In the genomic region with DNA sequence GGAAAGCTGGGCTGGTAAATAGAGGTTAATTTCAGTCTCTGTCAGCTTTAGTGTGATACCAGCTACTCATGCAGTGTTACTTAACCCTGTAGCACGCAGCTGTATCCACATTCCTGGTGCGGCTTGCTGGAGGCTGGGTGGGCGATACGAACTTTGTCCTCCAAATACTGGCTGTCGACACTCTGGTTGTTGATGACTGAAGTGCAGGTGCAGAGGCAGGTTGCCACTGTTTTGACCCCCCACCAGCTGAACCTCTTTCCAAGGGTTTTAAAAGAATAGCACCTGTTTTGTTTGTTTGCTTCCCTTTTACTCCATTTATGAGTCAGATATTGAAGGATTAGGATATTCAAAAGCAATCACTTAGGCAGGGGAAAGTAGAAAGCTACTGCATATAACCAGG, we compare ENCODE assay signal across 1 cellular context.
TF ChIP-seq lines count a peak whose summit lies in the region.

No MANE protein-coding gene starts in this region.

TF ChIP-seq in GM23338, 12 proteins besides CTCF, POLR2A, EP300 and RAD21 (continued from another document):
- TF ChIP-seq REST (IDR thresholded peaks at IDR 0.05; ENCODE audit: unreplicated experiment), result no peak
